Comparison of ENCODE assay signal across 10 cellular contexts in the genomic region with DNA sequence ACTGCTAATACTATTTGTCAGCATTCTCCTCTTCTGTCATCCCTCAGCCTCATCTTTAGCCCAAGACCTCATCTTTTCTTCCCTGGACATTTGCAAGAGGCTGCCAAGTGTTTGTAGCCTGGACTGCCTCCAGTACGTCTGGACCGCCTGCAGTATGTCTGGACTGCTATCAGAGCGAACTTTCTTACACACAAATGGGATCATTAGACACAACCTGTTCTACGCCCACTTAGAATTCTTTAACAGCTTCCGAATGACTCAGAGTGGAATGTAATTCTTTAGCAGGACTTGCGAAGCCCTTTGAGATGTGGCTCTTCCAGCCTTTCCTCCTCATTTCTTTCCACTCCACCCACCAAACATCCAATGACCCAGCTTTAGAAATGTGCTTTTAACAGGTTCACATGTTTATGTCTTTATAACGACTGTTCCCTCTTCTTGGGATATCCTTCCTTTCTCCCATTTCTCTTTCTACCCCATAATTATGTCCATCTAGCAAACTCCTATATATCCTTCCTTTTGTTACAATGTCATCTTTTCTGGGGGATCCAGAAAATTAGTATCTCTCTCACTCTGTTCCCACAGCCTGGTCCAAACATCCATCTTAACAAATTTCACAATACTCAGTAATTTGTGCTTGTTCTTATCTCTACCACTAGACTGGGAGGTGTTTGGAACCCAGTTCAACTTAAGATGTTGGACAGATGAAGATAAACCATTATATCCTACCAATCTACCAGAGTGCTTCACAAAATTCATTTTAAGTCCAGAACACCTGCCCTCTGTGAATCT.
A peak's percentile ranks its signal among the peaks of the same experiment; 100 is the strongest.
DNase-seq lines count a peak whose midpoint lies in the region; ATAC-seq and TF ChIP-seq lines count a peak whose summit lies in the region.
"Had no signal": no experiment of that assay in that cellular context is flagged by ENCODE, and none has a peak within 500 bp of the region (broad histone marks: within the 10 kb centered on the region; RNA-seq: fewer than 3 reads in every experiment).

No MANE protein-coding gene starts in this region.

- no peak overlapping the region for H3K4me3 ChIP-seq in astrocyte of the spinal cord (ENCODE audit: low read depth, low read length)

- H3K56ac ChIP-seq in H9 (ENCODE audit: insufficient read length, low read depth, low read length) = no peak overlapping the region

- no peak overlapping the region for H3K9ac ChIP-seq in H9 (ENCODE audit: extremely low read depth, insufficient read length, low read length)

- no peak overlapping the region for H2BK15ac ChIP-seq in H9 (ENCODE audit: low read depth, low read length)

- H2BK120ac ChIP-seq in H9 (ENCODE audit: low read depth, low read length, poor library complexity, severe bottlenecking) = no peak overlapping the region

- H3K9me3 ChIP-seq in H9 (ENCODE audit: control insufficient read depth, low read depth, low read length) = no peaks in the 10 kb centered on the region

- no peak overlapping the region for H2BK5ac ChIP-seq in H9 (ENCODE audit: insufficient read length, low read length)

- H3T11ph ChIP-seq in H9 (ENCODE audit: low read length) = no peak overlapping the region

- no peaks in the 10 kb centered on the region for H3K36me3 Mint-ChIP-seq in H9 (ENCODE audit: insufficient read depth in 1 of 3, low read depth in 3 of 3)
- H3K36me3 Mint-ChIP-seq in stimulated activated memory B cell treated with anti-CD40 and anti-IgM and Interleukin-4, amounts not matched to agents 10 μg/mL and 1 μg/mL and 100 μg/mL, for 72 hours = peaks cover 56% of the 10 kb centered on the region
- H3K36me3 Mint-ChIP-seq in glutamatergic neuron (ENCODE audit: unreplicated experiment) = no peaks in the 10 kb centered on the region

- no peaks in the 10 kb centered on the region for H3K23me2 ChIP-seq in H9 (ENCODE audit: insufficient read length, low read depth, low read length, poor library complexity, severe bottlenecking)

- no peak overlapping the region for H3K4ac ChIP-seq in H9 (ENCODE audit: low read depth, low read length)

- no peak overlapping the region for H3K14ac ChIP-seq in H9 (ENCODE audit: insufficient read depth, low read length)

- no peak for TF ChIP-seq CTCF in H9 (conservative IDR thresholded peaks at IDR 0.05)
- TF ChIP-seq CTCF in astrocyte of the spinal cord (IDR thresholded peaks at IDR 0.05; ENCODE audit: low read depth, low read length) = no peak
- TF ChIP-seq CTCF in glutamatergic neuron (IDR thresholded peaks at IDR 0.05; ENCODE audit: partially characterized antibody, unreplicated experiment) = no peak

- H2AFZ ChIP-seq in H9 (ENCODE audit: low read length) = no peak overlapping the region

- H4K8ac ChIP-seq in H9 (replicated peaks; ENCODE audit: insufficient read length, low read depth, low read length) = no peak overlapping the region

- in situ Hi-C loops in astrocyte of the spinal cord (cut with HindIII; ENCODE audit: low sequenced_read_pairs) = no loop called here

- no peak overlapping the region for H3K18ac ChIP-seq in H9 (ENCODE audit: insufficient read length, low read depth, low read length)

- no peaks in the 10 kb centered on the region for H3K79me1 ChIP-seq in H9 (ENCODE audit: insufficient read depth, low read depth, low read length, poor library complexity, severe bottlenecking)

- no peaks in the 10 kb centered on the region for H3K79me2 ChIP-seq in H9 (ENCODE audit: insufficient read depth, low read length)

- no peak overlapping the region for H4K5ac ChIP-seq in H9 (ENCODE audit: insufficient read length, low read depth, low read length)

- no peaks in the 10 kb centered on the region for H3K9me3 Mint-ChIP-seq in H9
- H3K9me3 Mint-ChIP-seq in stimulated activated memory B cell treated with anti-CD40 and anti-IgM and Interleukin-4, amounts not matched to agents 10 μg/mL and 1 μg/mL and 100 μg/mL, for 72 hours = no peaks in the 10 kb centered on the region
- no peaks in the 10 kb centered on the region for H3K9me3 Mint-ChIP-seq in glutamatergic neuron (ENCODE audit: unreplicated experiment)

- H4K91ac ChIP-seq in H9 (ENCODE audit: insufficient read length, low read depth, low read length) = no peak overlapping the region

- no peak overlapping the region for H3K4me3 Mint-ChIP-seq in H9
- H3K4me3 Mint-ChIP-seq in stimulated activated memory B cell treated with anti-CD40 and anti-IgM and Interleukin-4, amounts not matched to agents 10 μg/mL and 1 μg/mL and 100 μg/mL, for 72 hours = no peak overlapping the region
- H3K4me3 Mint-ChIP-seq in glutamatergic neuron (ENCODE audit: unreplicated experiment) = no peak overlapping the region

- H4K20me1 ChIP-seq in H9 (ENCODE audit: control insufficient read depth, insufficient read depth, insufficient read length) = no peaks in the 10 kb centered on the region

- no peak overlapping the region for H3K23ac ChIP-seq in H9 (ENCODE audit: insufficient read length, low read depth, low read length)

- DNase-seq in H9 (no peak), astrocyte of the spinal cord (ENCODE audit: low read depth, low spot score) (peak; percentile 95), iris pigment epithelial cell (ENCODE audit: low read depth) (peak; percentile 89), glutamatergic neuron (no peak), AG20443 (ENCODE audit: low spot score) (no peak)
- DNase-seq: activated CD4-positive, CD25-positive, alpha-beta regulatory T cell; GOT3; NCI-H510A treated with DMSO at 0.1 percent for 48 hours had no signal

- no peak overlapping the region for H2BK12ac ChIP-seq in H9 (ENCODE audit: insufficient read length, low read depth, low read length)

- no CpG with 5 or more reads among the region's 7 CpGs for WGBS in H9 (ENCODE audit: extremely low coverage, insufficient read length, low lambda C conversion rate)

- no peak overlapping the region for H3K27ac ChIP-seq in H9 (ENCODE audit: insufficient read length, low read depth, low read length)

- H2BK20ac ChIP-seq in H9 (ENCODE audit: low read depth, low read length, poor library complexity, severe bottlenecking) = no peak overlapping the region

- H3K27ac Mint-ChIP-seq in H9 (peak overlapping the region in 2 of 3 experiments; percentile 16 to 26; a peak in 2 of 7 replicates), glutamatergic neuron (ENCODE audit: unreplicated experiment) (no peak overlapping the region)
- peak overlapping the region; percentile 1 for H3K27ac Mint-ChIP-seq in stimulated activated memory B cell treated with anti-CD40 and anti-IgM and Interleukin-4, amounts not matched to agents 10 μg/mL and 1 μg/mL and 100 μg/mL, for 72 hours

- no peak for ATAC-seq in stimulated activated memory B cell treated with anti-CD40 and anti-IgM and Interleukin-4, amounts not matched to agents 10 μg/mL and 1 μg/mL and 100 μg/mL, for 72 hours
- no peak for ATAC-seq in HG03521 (IDR thresholded peaks at IDR 0.05; ENCODE audit: unreplicated experiment)

- no peak overlapping the region for H3K4me2 ChIP-seq in H9 (ENCODE audit: insufficient read depth, insufficient read length, low read length)

- no peaks in the 10 kb centered on the region for H3K27me3 ChIP-seq in H9 (ENCODE audit: insufficient read depth, low read length)

- H2AK5ac ChIP-seq in H9 (ENCODE audit: insufficient read length, low read length) = no peak overlapping the region

- H3K27me3 Mint-ChIP-seq in H9 (ENCODE audit: low read depth) = no peaks in the 10 kb centered on the region
- no peaks in the 10 kb centered on the region for H3K27me3 Mint-ChIP-seq in stimulated activated memory B cell treated with anti-CD40 and anti-IgM and Interleukin-4, amounts not matched to agents 10 μg/mL and 1 μg/mL and 100 μg/mL, for 72 hours
- no peaks in the 10 kb centered on the region for H3K27me3 Mint-ChIP-seq in glutamatergic neuron (ENCODE audit: unreplicated experiment)

- no peaks in the 10 kb centered on the region for H3K4me1 ChIP-seq in H9 (ENCODE audit: insufficient read depth, low read length)

- H3K4me1 Mint-ChIP-seq in H9 (no peaks in the 10 kb centered on the region), glutamatergic neuron (ENCODE audit: low read depth, unreplicated experiment) (no peaks in the 10 kb centered on the region)
- H3K4me1 Mint-ChIP-seq in stimulated activated memory B cell treated with anti-CD40 and anti-IgM and Interleukin-4, amounts not matched to agents 10 μg/mL and 1 μg/mL and 100 μg/mL, for 72 hours = peaks cover 5% of the 10 kb centered on the region

Comparison
In these comparisons a context has a peak if more than half of its experiments do, and no peak if none do; other contexts are left out.
1. DNase-seq: peak in astrocyte of the spinal cord (single experiment) and iris pigment epithelial cell (single experiment); none in H9 (single experiment), glutamatergic neuron (single experiment) and AG20443 (single experiment).